ENCODE assay signal across 1 cellular context in genomic region chr6:158836625-158837311, GRCh38.
TF ChIP-seq lines count a peak whose summit lies in the region.

No MANE protein-coding gene starts in this region.

TF ChIP-seq in IMR-90, 13 proteins besides CTCF, POLR2A, EP300 and RAD21:
- TF ChIP-seq MAZ (IDR thresholded peaks at IDR 0.05; ENCODE audit: borderline replicate concordance, low read depth, low read length) (no peak), BHLHE40 (IDR thresholded peaks at IDR 0.05; ENCODE audit: low read depth, low read length) (no peak), RFX5 (IDR thresholded peaks at IDR 0.05; ENCODE audit: low read depth, low read length) (no peak), CHD1 (IDR thresholded peaks at IDR 0.05; ENCODE audit: low read depth, low read length) (no peak), MAFK (IDR thresholded peaks at IDR 0.05; ENCODE audit: low read depth, low read length) (no peak)
